ENCODE assay signal across 14 cellular contexts in the genomic region with DNA sequence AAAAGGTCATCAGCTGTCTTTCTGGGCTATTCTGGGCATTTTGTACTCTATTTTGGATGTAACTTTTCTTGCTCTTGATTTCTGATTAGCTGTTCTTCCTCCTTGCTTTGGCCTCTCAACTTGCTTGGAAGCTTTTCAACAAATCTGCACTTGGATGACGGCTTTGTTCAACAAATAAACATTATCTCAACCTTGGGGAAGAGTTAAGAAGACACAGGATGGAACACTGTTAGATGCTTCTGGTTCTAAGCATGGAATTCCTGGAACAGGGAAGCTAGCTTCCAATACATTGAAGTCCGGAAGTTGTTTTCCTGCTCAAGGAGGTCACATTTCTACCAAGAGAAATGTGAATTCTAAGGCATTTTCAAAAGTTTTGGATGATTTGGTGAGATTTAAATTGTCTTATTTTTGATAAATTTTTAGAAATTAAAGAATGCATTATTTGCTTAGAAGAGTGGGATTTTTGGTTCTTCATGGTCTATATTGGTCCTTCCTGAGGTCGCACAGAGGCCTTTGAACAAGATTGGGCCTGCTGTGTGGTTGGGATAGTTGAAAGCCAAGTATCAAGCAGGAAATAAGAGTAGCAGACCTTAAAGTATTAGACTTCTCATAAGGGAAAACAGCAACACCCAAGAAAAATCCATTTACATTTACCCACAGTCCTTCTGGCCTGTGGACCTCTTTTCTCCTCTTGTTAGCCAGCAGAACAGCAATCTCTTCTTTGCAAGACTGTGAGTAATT. TPM values are rescaled to one million over a fixed set of nuclear protein-coding genes. Genes with fewer than 3 reads are reported as not detected.
DNase-seq lines count a peak whose midpoint lies in the region; ATAC-seq, FAIRE-seq and TF ChIP-seq lines count a peak whose summit lies in the region.
"Had no signal": no experiment of that assay in that cellular context is flagged by ENCODE, and none has a peak within 500 bp of the region (broad histone marks: within the 10 kb centered on the region; RNA-seq: fewer than 3 reads in every experiment).

No MANE protein-coding gene starts in this region.

- no TSS peak for BruUV-seq in endothelial cell of umbilical vein (replicated peaks; lab: Mats Ljungman, UMichigan)

- TF ChIP-seq EP300 in stomach (IDR thresholded peaks at IDR 0.05), result no peak

- H3K79me2 ChIP-seq in endothelial cell of umbilical vein (ENCODE audit: control insufficient read depth, insufficient read depth, low read length), result peaks cover 88% of the 10 kb centered on the region
- H3K79me2 ChIP-seq in keratinocyte (ENCODE audit: control insufficient read depth, insufficient read depth, low read length), result peaks cover 62% of the 10 kb centered on the region

- H3K27me3 ChIP-seq in endothelial cell of umbilical vein (ENCODE audit: control insufficient read depth in 2 of 2, insufficient read depth in 2 of 2, low read length in 2 of 2) (no peaks in the 10 kb centered on the region), keratinocyte (ENCODE audit: control insufficient read depth, extremely low read depth, insufficient read depth, low read length) (no peaks in the 10 kb centered on the region), stomach (no peaks in the 10 kb centered on the region)
- H3K27me3 ChIP-seq: neural progenitor cell had no signal

- peaks cover 9% of the 10 kb centered on the region for H3K4me1 Mint-ChIP-seq in T-helper 17 cell

- no peaks in the 10 kb centered on the region for H3K27me3 Mint-ChIP-seq in T-helper 17 cell

- H3K27ac ChIP-seq in endothelial cell of umbilical vein (ENCODE audit: insufficient read depth, low read depth, low read length) (peak overlapping the region; percentile 8), keratinocyte (ENCODE audit: control insufficient read depth, insufficient read depth, low read length) (peak overlapping the region; percentile 65), stomach (peak overlapping the region in 4 of 5 donors; percentile 0 to 62 (median 34))
- H3K27ac ChIP-seq: neural progenitor cell had no signal

- H3K4me2 ChIP-seq in endothelial cell of umbilical vein (ENCODE audit: insufficient read depth, low read length) (peak overlapping the region; percentile 9), keratinocyte (ENCODE audit: control insufficient read depth, extremely low read depth, insufficient read depth, low read depth, low read length) (peak overlapping the region; percentile 40)
- H3K4me2 ChIP-seq: neural progenitor cell had no signal

- 60 to 67% (median 63%) methylated on average over 3 of the region's 3 CpGs for WGBS in stomach, 5 donors

- H3K36me3 ChIP-seq in endothelial cell of umbilical vein (ENCODE audit: control insufficient read depth in 2 of 2, extremely low read depth in 1 of 2, insufficient read depth in 2 of 2, low read length in 2 of 2), result peaks cover 2 to 3% of the 10 kb centered on the region in 2 experiments
- peaks cover 5 to 14% of the 10 kb centered on the region in 2 experiments for H3K36me3 ChIP-seq in keratinocyte (ENCODE audit: control insufficient read depth in 2 of 2, extremely low read depth in 1 of 2, insufficient read depth in 2 of 2, low read length in 2 of 2)
- H3K36me3 ChIP-seq in stomach, result peaks cover 3 to 15% (median 10%) of the 10 kb centered on the region in 4 donors
- H3K36me3 ChIP-seq: neural progenitor cell had no signal

- DNase-seq in HCEC 1CT, result peak; percentile 47
- DNase-seq in endothelial cell of umbilical vein (ENCODE audit: low read depth, low spot score), result peak; percentile 43
- no peak for DNase-seq in keratinocyte (ENCODE audit: low read depth, low spot score)
- no peak for DNase-seq in stomach
- no peak for DNase-seq in T-helper 17 cell
- no peak for DNase-seq in inferior parietal cortex (ENCODE audit: extremely low spot score)
- no peak for DNase-seq in activated CD4-positive, CD25-positive, alpha-beta regulatory T cell (lab: John Stamatoyannopoulos, UW)
- DNase-seq: activated CD4-positive, alpha-beta T cell treated with anti-CD3 and anti-CD28 coated beads, Interleukin-2, amount 50 U/mL, for 48 hours; Karpas-422; NCI-H187 treated with DMSO at 0.1 percent for 48 hours; NCI-H526 had no signal

- no peak for ATAC-seq in activated CD4-positive, CD25-positive, alpha-beta regulatory T cell treated with anti-CD3 and anti-CD28 coated beads, Interleukin-2, amount 50 U/mL, for 24 hours
- ATAC-seq in T-helper 17 cell, result no peak

- peaks cover 33% of the 10 kb centered on the region for H3K4me1 ChIP-seq in endothelial cell of umbilical vein (ENCODE audit: control insufficient read depth, extremely low read depth, insufficient read depth, low read length)
- peaks cover 60% of the 10 kb centered on the region for H3K4me1 ChIP-seq in keratinocyte (ENCODE audit: control insufficient read depth, extremely low read depth, insufficient read depth, low read length)
- peaks cover 0 to 28% (median 12%) of the 10 kb centered on the region in 4 donors for H3K4me1 ChIP-seq in stomach
- H3K4me1 ChIP-seq: neural progenitor cell had no signal

- H2AFZ ChIP-seq in endothelial cell of umbilical vein (ENCODE audit: low read depth, low read length) (no peak overlapping the region), keratinocyte (ENCODE audit: control insufficient read depth, low read length) (no peak overlapping the region)
- H2AFZ ChIP-seq: neural progenitor cell had no signal

- H4K20me1 ChIP-seq in endothelial cell of umbilical vein (replicated peaks; ENCODE audit: control insufficient read depth, extremely low read depth, insufficient read depth, low read length) (no peaks in the 10 kb centered on the region), keratinocyte (ENCODE audit: control insufficient read depth, extremely low read depth, insufficient read depth, low read length) (no peaks in the 10 kb centered on the region)

- H3K9me1 ChIP-seq in endothelial cell of umbilical vein (replicated peaks; ENCODE audit: control insufficient read depth, extremely low read depth, insufficient read depth, low read length) (no peaks in the 10 kb centered on the region), keratinocyte (ENCODE audit: control insufficient read depth, extremely low read depth, insufficient read depth, low read length) (no peaks in the 10 kb centered on the region)

- dilution Hi-C loops in endothelial cell of umbilical vein (cut with MboI; ENCODE audit: extremely low pct_ligation_motif_present, low sequenced_read_pairs), result no loop called here
- dilution Hi-C loops in keratinocyte (cut with MboI; ENCODE audit: extremely low pct_ligation_motif_present, low sequenced_read_pairs), result no loop called here

- H3K4me3 ChIP-seq in endothelial cell of umbilical vein (replicated peaks in 1 of 3; ENCODE audit: insufficient read depth in 1 of 3, low read depth in 1 of 3, low read length in 3 of 3) (no peak overlapping the region), keratinocyte (ENCODE audit: control insufficient read depth in 2 of 3, extremely low read depth in 1 of 3, insufficient read depth in 2 of 3, low read depth in 1 of 3, low read length in 3 of 3) (no peak overlapping the region), stomach (no peak overlapping the region)
- H3K4me3 ChIP-seq: neural progenitor cell had no signal

- peaks cover 2% of the 10 kb centered on the region for H3K36me3 Mint-ChIP-seq in T-helper 17 cell (ENCODE audit: low read depth)
- H3K36me3 Mint-ChIP-seq: CD14-positive monocyte had no signal

- CTCF ChIA-PET in endothelial cell of umbilical vein (lab: Charles Lee), result interaction anchor here (0.8 to 1.7 kb wide), 7 partner anchors 9 to 60 kb away, joined by 3 to 11 read pairs (median 3); partner anchors contain the start of gene PPFIBP1

- H3K9me3 ChIP-seq in endothelial cell of umbilical vein (replicated peaks; ENCODE audit: control insufficient read depth, insufficient read depth, low read length) (no peaks in the 10 kb centered on the region), keratinocyte (ENCODE audit: control insufficient read depth, low read depth, low read length) (no peaks in the 10 kb centered on the region), stomach (no peaks in the 10 kb centered on the region), T-helper 17 cell (ENCODE audit: control insufficient read depth, low read length, poor library complexity, severe bottlenecking) (no peaks in the 10 kb centered on the region)

- FAIRE-seq in endothelial cell of umbilical vein (lab: Jason Lieb, UNC) (peak; percentile 28), keratinocyte (lab: Jason Lieb, UNC) (peak; percentile 51)

- POLR2A ChIA-PET in endothelial cell of umbilical vein (lab: Charles Lee), result no interaction called here

- TF ChIP-seq CTCF in endothelial cell of umbilical vein (IDR thresholded peaks at IDR 0.05; ENCODE audit: extremely low read depth in 1 of 2, insufficient read depth in 1 of 2, low read depth in 1 of 2, low read length in 2 of 2) (no peak), keratinocyte (optimal IDR thresholded peaks at IDR 0.05 in 1 of 3, IDR thresholded peaks at IDR 0.05 in 1 of 3, conservative IDR thresholded peaks at IDR 0.05 in 1 of 3; ENCODE audit: extremely low read depth in 1 of 3, insufficient read depth in 2 of 3, low read length in 3 of 3) (no peak), stomach (IDR thresholded peaks at IDR 0.05) (no peak)

- H3K27ac Mint-ChIP-seq in T-helper 17 cell, result no peak overlapping the region
- H3K27ac Mint-ChIP-seq: CD14-positive monocyte, neural progenitor cell had no signal

- no peak overlapping the region for H3K4me3 Mint-ChIP-seq in T-helper 17 cell
- H3K4me3 Mint-ChIP-seq: CD14-positive monocyte, neural progenitor cell had no signal

- intact Hi-C loops in endothelial cell of umbilical vein (cut with micrococcal nuclease) (no loop called here), stomach (cut with DNase I; ENCODE audit: low total_unique reads) (no loop called here)

- TF ChIP-seq POLR2A in endothelial cell of umbilical vein (IDR thresholded peaks at IDR 0.05; ENCODE audit: low read depth, low read length) (no peak), stomach (IDR thresholded peaks at IDR 0.05) (no peak)

- no peak overlapping the region for H3K9ac ChIP-seq in endothelial cell of umbilical vein (replicated peaks; ENCODE audit: extremely low read depth, insufficient read depth, low read length)
- no peak overlapping the region for H3K9ac ChIP-seq in keratinocyte (ENCODE audit: control insufficient read depth, extremely low read depth, insufficient read depth, low read length)
- H3K9ac ChIP-seq: neural progenitor cell had no signal

RNA-seq across cellular contexts. Expression of gene PPFIBP1, which starts 59.2 kb away (rescaled TPM):
- total RNA-seq in endothelial cell of umbilical vein (154 TPM in 2 replicates), stomach (100 to 1,000 TPM in 3 of 5 donors, 10 to 100 TPM in 2; 36.8 to 254 (median 108) TPM), T-helper 17 cell (1 to 10 TPM; 2.1 to 4.1 TPM)
- polyA plus RNA-seq in endothelial cell of umbilical vein (37.2 and 45.5 TPM in 2 replicates), keratinocyte (53.6 to 83.5 TPM (median 62.0 TPM) in 3 replicates), stomach (10 to 100 TPM in 2 of 3 donors, 1 to 10 TPM in 1; 6.6 to 18.2 (median 15.1) TPM)
- polyA plus RNA-seq in endothelial cell of umbilical vein (2011; cell fraction: cytosol; rRNA removed), result 41.7 and 42.3 TPM in 2 replicates
- 179 and 233 TPM in 2 replicates for polyA plus RNA-seq in endothelial cell of umbilical vein (2011; cell fraction: nucleus; rRNA removed)
- 84.8 and 122 TPM in 2 replicates for polyA plus RNA-seq in endothelial cell of umbilical vein (2012)
- polyA minus RNA-seq in endothelial cell of umbilical vein (182 and 216 TPM in 2 replicates), keratinocyte (48.5 to 186 TPM (median 78.5 TPM) in 3 replicates)
- polyA minus RNA-seq in endothelial cell of umbilical vein (2011; cell fraction: cytosol; rRNA and poly(A)+ RNA removed), result 8.4 TPM
- 280 and 362 TPM in 2 replicates for polyA minus RNA-seq in endothelial cell of umbilical vein (2011; cell fraction: nucleus; rRNA and poly(A)+ RNA removed)
- polyA plus RNA-seq in keratinocyte (2011; ENCODE audit: low read depth), result 74.9 TPM
- 32.0 and 75.4 TPM in 2 replicates for polyA plus RNA-seq in keratinocyte (2011; cell fraction: cytosol; rRNA removed)
- 101 and 133 TPM in 2 replicates for polyA plus RNA-seq in keratinocyte (2011; cell fraction: nucleus; rRNA removed)
- 25.4 and 60.2 TPM in 2 replicates for polyA plus RNA-seq in keratinocyte (2012; ENCODE audit: low replicate concordance)
- 37.2 TPM for polyA minus RNA-seq in keratinocyte (2011; cell fraction: cytosol; rRNA and poly(A)+ RNA removed)
- polyA minus RNA-seq in keratinocyte (2011; cell fraction: nucleus; rRNA and poly(A)+ RNA removed), result 116 and 242 TPM in 2 replicates

Comparison
In these comparisons a context has a peak if more than half of its experiments do, and no peak if none do; other contexts are left out.
1. DNase-seq: peak in HCEC 1CT (single experiment) and endothelial cell of umbilical vein (single experiment); none in keratinocyte (single experiment), stomach (single experiment), T-helper 17 cell (0 of 3), inferior parietal cortex (single experiment) and activated CD4-positive, CD25-positive, alpha-beta regulatory T cell (0 of 4).
2. H3K27ac ChIP-seq: peak in every context shown above with its lines; median percentile 65 in keratinocyte; 34 in stomach; 8 in endothelial cell of umbilical vein.
3. RNA of gene PPFIBP1, which starts 59.2 kb away (total RNA-seq): 154 TPM in endothelial cell of umbilical vein and 36.8 to 254 TPM in stomach; 2.1 to 4.1 TPM in T-helper 17 cell; every median in the first group is over 4 times any median in the second.